ENCODE assay signal across 10 cellular contexts in genomic region chr11:12868315-12869073, GRCh38.
DNase-seq lines count a peak whose midpoint lies in the region; ATAC-seq and TF ChIP-seq lines count a peak whose summit lies in the region.
"Had no signal": no experiment of that assay in that cellular context is flagged by ENCODE, and none has a peak within 500 bp of the region (broad histone marks: within the 10 kb centered on the region; RNA-seq: fewer than 3 reads in every experiment).

No MANE protein-coding gene starts in this region.

- no peak overlapping the region for H3K4me3 ChIP-seq in epithelial cell of proximal tubule (ENCODE audit: low read depth, low read length)
- H3K4me3 ChIP-seq: skin epidermis had no signal

- TF ChIP-seq CTCF in epithelial cell of proximal tubule (conservative IDR thresholded peaks at IDR 0.05; ENCODE audit: low read depth, low read length), result peak; percentile 67

- ATAC-seq in GM19351 (IDR thresholded peaks at IDR 0.05; ENCODE audit: unreplicated experiment), result no peak
- ATAC-seq in HG02981 (IDR thresholded peaks at IDR 0.05; ENCODE audit: unreplicated experiment), result no peak

- DNase-seq in ELR (ENCODE audit: low read depth) (peak; percentile 54), RKO (ENCODE audit: low spot score) (peak; percentile 38), epithelial cell of proximal tubule (ENCODE audit: low read depth) (no peak), pons (ENCODE audit: low spot score) (peak; percentile 28)
- no peak for DNase-seq in activated CD8-positive, alpha-beta memory T cell treated with anti-CD3 and anti-CD28 coated beads for 24 hours
- DNase-seq in activated CD4-positive, alpha-beta T cell treated with anti-CD3 and anti-CD28 coated beads, Interleukin-2, amount 50 U/mL, for 48 hours, result no peak
- DNase-seq: DMS79 treated with DMSO at 0.1 percent for 48 hours had no signal

Comparison
In these comparisons a context has a peak if more than half of its experiments do, and no peak if none do; other contexts are left out.
1. DNase-seq: peak in ELR (single experiment), RKO (single experiment) and pons (single experiment); none in epithelial cell of proximal tubule (single experiment), activated CD8-positive, alpha-beta memory T cell treated with anti-CD3 and anti-CD28 coated beads for 24 hours (single experiment) and activated CD4-positive, alpha-beta T cell treated with anti-CD3 and anti-CD28 coated beads, Interleukin-2, amount 50 U/mL, for 48 hours (0 of 2).